Comparison of ENCODE assay signal across 15 cellular contexts in the genomic region with DNA sequence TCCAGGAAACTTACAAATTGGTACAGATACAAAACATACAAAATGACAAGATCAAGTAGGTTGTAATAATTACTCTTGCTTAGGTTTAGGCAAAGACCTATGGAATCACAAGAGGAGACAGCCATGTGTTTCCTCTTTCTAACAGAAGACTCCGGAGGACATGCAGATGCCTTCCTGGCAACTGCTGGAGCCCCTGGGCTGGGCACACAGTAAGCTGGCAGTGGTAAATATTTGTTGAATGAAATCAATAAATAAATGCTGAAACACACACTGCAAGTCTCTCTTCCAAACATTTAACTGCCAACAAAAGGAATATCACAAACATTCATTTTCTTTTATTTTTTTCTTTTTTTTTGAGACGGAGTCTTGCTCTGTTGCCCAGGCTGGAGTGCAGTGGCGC.
"Had no signal": no experiment of that assay in that cellular context is flagged by ENCODE, and none has a peak within 500 bp of the region (broad histone marks: within the 10 kb centered on the region; RNA-seq: fewer than 3 reads in every experiment).

No MANE protein-coding gene starts in this region.

- H3K27ac Mint-ChIP-seq: activated CD4-positive, alpha-beta T cell treated with anti-CD3 and anti-CD28 coated beads, Interleukin-2, amount 10 ng/mL, durations not matched to agents 24 days and 14 days; activated naive CD4-positive, alpha-beta T cell treated with anti-CD3 and anti-CD28 coated beads, Interleukin-2, amount 50 U/mL, for 24 hours; immature natural killer cell; natural killer cell had no signal

- DNase-seq: activated CD4-positive, alpha-beta T cell treated with anti-CD3 and anti-CD28 coated beads, Interleukin-2, amount 10 ng/mL, durations not matched to agents 24 days and 14 days; activated gamma-delta T cell; dermis blood vessel endothelial cell; effector memory CD4-positive, alpha-beta T cell; immature natural killer cell; kidney glomerular epithelial cell; mesendoderm; natural killer cell; retina; stimulated activated CD4-positive, alpha-beta T cell treated with anti-CD3 and anti-CD28 coated beads, Interleukin-12 subunit alpha, Interleukin-12 subunit beta, amount 100 ng/mL, for 4 hours; stimulated activated CD4-positive, alpha-beta T cell treated with anti-CD3 and anti-CD28 coated beads, Interleukin-1b, Interleukin-23, amount 100 ng/mL, for 48 hours; stimulated activated CD8-positive, alpha-beta memory T cell treated with anti-CD3 and anti-CD28 coated beads, Interleukin-4, amount 100 ng/mL, for 48 hours; stimulated activated naive CD4-positive, alpha-beta T cell; T-helper 9 cell had no signal

- ATAC-seq: natural killer cell had no signal

- H3K27me3 Mint-ChIP-seq: activated CD4-positive, alpha-beta T cell treated with anti-CD3 and anti-CD28 coated beads, Interleukin-2, amount 10 ng/mL, durations not matched to agents 24 days and 14 days; activated naive CD4-positive, alpha-beta T cell treated with anti-CD3 and anti-CD28 coated beads, Interleukin-2, amount 50 U/mL, for 24 hours had no signal

- H3K4me3 Mint-ChIP-seq: activated CD4-positive, alpha-beta T cell treated with anti-CD3 and anti-CD28 coated beads, Interleukin-2, amount 10 ng/mL, durations not matched to agents 24 days and 14 days; activated naive CD4-positive, alpha-beta T cell treated with anti-CD3 and anti-CD28 coated beads, Interleukin-2, amount 50 U/mL, for 24 hours; immature natural killer cell; natural killer cell had no signal

- H3K36me3 Mint-ChIP-seq: natural killer cell had no signal

- H3K9me3 Mint-ChIP-seq: activated CD4-positive, alpha-beta T cell treated with anti-CD3 and anti-CD28 coated beads, Interleukin-2, amount 10 ng/mL, durations not matched to agents 24 days and 14 days; activated naive CD4-positive, alpha-beta T cell treated with anti-CD3 and anti-CD28 coated beads, Interleukin-2, amount 50 U/mL, for 24 hours; immature natural killer cell; natural killer cell had no signal
